Comparison of ENCODE assay signal across 13 cellular contexts in genomic region chr11:78560066-78560597, GRCh38. TPM values are rescaled to one million over a fixed set of nuclear protein-coding genes. Genes with fewer than 3 reads are reported as not detected.
DNase-seq lines count a peak whose midpoint lies in the region; ATAC-seq and TF ChIP-seq lines count a peak whose summit lies in the region.
"Had no signal": no experiment of that assay in that cellular context is flagged by ENCODE, and none has a peak within 500 bp of the region (broad histone marks: within the 10 kb centered on the region; RNA-seq: fewer than 3 reads in every experiment).

No MANE protein-coding gene starts in this region.

- H3K4me3 Mint-ChIP-seq in activated CD4-positive, alpha-beta T cell treated with anti-CD3 and anti-CD28 coated beads, Interleukin-2, amount 10 ng/mL, durations not matched to agents 24 days and 14 days = peak overlapping the region; percentile 64
- peak overlapping the region; percentile 56 for H3K4me3 Mint-ChIP-seq in activated T-helper 17 cell treated with anti-CD3 and anti-CD28 coated beads, Interleukin-2, amount 50 U/mL, for 72 hours
- H3K4me3 Mint-ChIP-seq: central memory CD8-positive, alpha-beta T cell; type B pancreatic cell had no signal

- peaks cover 12 to 49% (median 38%) of the 10 kb centered on the region in 4 donors for H3K4me1 ChIP-seq in stomach

- H3K36me3 Mint-ChIP-seq in activated CD4-positive, alpha-beta T cell treated with anti-CD3 and anti-CD28 coated beads, Interleukin-2, amount 10 ng/mL, durations not matched to agents 24 days and 14 days (ENCODE audit: low read depth) = peaks cover 44% of the 10 kb centered on the region
- H3K36me3 Mint-ChIP-seq in activated T-helper 17 cell treated with anti-CD3 and anti-CD28 coated beads, Interleukin-2, amount 50 U/mL, for 72 hours (ENCODE audit: low read depth) = peaks cover 65% of the 10 kb centered on the region

- no peak overlapping the region for H3K4me3 ChIP-seq in stomach
- H3K4me3 ChIP-seq: PC-9 had no signal

- no peak for TF ChIP-seq POLR2A in stomach (IDR thresholded peaks at IDR 0.05)

- H3K27ac ChIP-seq in stomach = peak overlapping the region in 4 of 5 donors; percentile 47 to 76 (median 70)
- H3K27ac ChIP-seq: PC-9 had no signal

- no peaks in the 10 kb centered on the region for H3K9me3 ChIP-seq in stomach

- no peaks in the 10 kb centered on the region for H3K27me3 Mint-ChIP-seq in activated CD4-positive, alpha-beta T cell treated with anti-CD3 and anti-CD28 coated beads, Interleukin-2, amount 10 ng/mL, durations not matched to agents 24 days and 14 days
- no peaks in the 10 kb centered on the region for H3K27me3 Mint-ChIP-seq in activated T-helper 17 cell treated with anti-CD3 and anti-CD28 coated beads, Interleukin-2, amount 50 U/mL, for 72 hours
- H3K27me3 Mint-ChIP-seq: central memory CD8-positive, alpha-beta T cell; type B pancreatic cell had no signal

- H3K4me1 Mint-ChIP-seq in activated CD4-positive, alpha-beta T cell treated with anti-CD3 and anti-CD28 coated beads, Interleukin-2, amount 10 ng/mL, durations not matched to agents 24 days and 14 days = peaks cover 58% of the 10 kb centered on the region
- H3K4me1 Mint-ChIP-seq in activated T-helper 17 cell treated with anti-CD3 and anti-CD28 coated beads, Interleukin-2, amount 50 U/mL, for 72 hours = peaks cover 21% of the 10 kb centered on the region

- peaks cover 0 to 17% (median 14%) of the 10 kb centered on the region in 4 donors for H3K36me3 ChIP-seq in stomach

- ATAC-seq in HG02870 (IDR thresholded peaks at IDR 0.05; ENCODE audit: unreplicated experiment) = peak; percentile 78
- peak; percentile 86 for ATAC-seq in activated T-helper 17 cell treated with anti-CD3 and anti-CD28 coated beads, Interleukin-2, amount 50 U/mL, for 72 hours (replicated peaks)

- in situ Hi-C loops in ACHN (cut with HindIII; ENCODE audit: low pct_ligation_motif_present, low pct_unique_long_range_greater_than_20kb, low sequenced_read_pairs) = no loop called here

- peaks cover 13% of the 10 kb centered on the region for H3K9me3 Mint-ChIP-seq in activated CD4-positive, alpha-beta T cell treated with anti-CD3 and anti-CD28 coated beads, Interleukin-2, amount 10 ng/mL, durations not matched to agents 24 days and 14 days
- H3K9me3 Mint-ChIP-seq in activated T-helper 17 cell treated with anti-CD3 and anti-CD28 coated beads, Interleukin-2, amount 50 U/mL, for 72 hours = no peaks in the 10 kb centered on the region
- H3K9me3 Mint-ChIP-seq: central memory CD8-positive, alpha-beta T cell; type B pancreatic cell had no signal

- 41 to 66% (median 57%) methylated on average over 4 of the region's 4 CpGs for WGBS in stomach, 5 donors

- H3K27ac Mint-ChIP-seq in activated CD4-positive, alpha-beta T cell treated with anti-CD3 and anti-CD28 coated beads, Interleukin-2, amount 10 ng/mL, durations not matched to agents 24 days and 14 days = peak overlapping the region; percentile 84
- H3K27ac Mint-ChIP-seq in activated T-helper 17 cell treated with anti-CD3 and anti-CD28 coated beads, Interleukin-2, amount 50 U/mL, for 72 hours = peak overlapping the region; percentile 2

- TF ChIP-seq CTCF in stomach (IDR thresholded peaks at IDR 0.05) = no peak

- intact Hi-C loops in activated CD4-positive, alpha-beta T cell treated with anti-CD3 and anti-CD28 coated beads, Interleukin-2, amount 10 ng/mL, durations not matched to agents 24 days and 14 days (cut with micrococcal nuclease) = loop anchor here (2.0 to 5.0 kb wide), 4 partner anchors 95 to 421 kb away; partner anchors contain the start of genes ALG8, KCTD21 and USP35
- intact Hi-C loops in stomach (cut with DNase I; ENCODE audit: low total_unique reads) = loop anchor here (10.0 kb wide), 1 partner anchor 335 kb away; no protein-coding TSS in a partner anchor

- peak; percentile 69 for DNase-seq in activated CD4-positive, alpha-beta T cell treated with anti-CD3 and anti-CD28 coated beads, Interleukin-2, amount 10 ng/mL, durations not matched to agents 24 days and 14 days
- DNase-seq in activated CD4-positive, alpha-beta T cell treated with anti-CD3 and anti-CD28 coated beads for 1 hour = no peak
- DNase-seq in stomach (no peak), NCI-H2171 (lab: John Stamatoyannopoulos, UW) (no peak), ecto neural progenitor cell (ENCODE audit: low spot score) (no peak), ACHN (no peak)
- DNase-seq: activated CD8-positive, alpha-beta memory T cell treated with anti-CD3 and anti-CD28 coated beads for 24 hours; MM.1S; PC-9 had no signal

- H3K27me3 ChIP-seq in stomach = no peaks in the 10 kb centered on the region

- no peak for TF ChIP-seq EP300 in stomach (IDR thresholded peaks at IDR 0.05)

RNA-seq across cellular contexts. Expression of gene NARS2, which starts 14.5 kb away (rescaled TPM):
- 38.0 and 43.3 TPM in 2 replicates for total RNA-seq in activated CD4-positive, alpha-beta T cell treated with anti-CD3 and anti-CD28 coated beads, Interleukin-2, amount 10 ng/mL, durations not matched to agents 24 days and 14 days
- total RNA-seq in activated T-helper 17 cell treated with anti-CD3 and anti-CD28 coated beads, Interleukin-2, amount 50 U/mL, for 72 hours = 10 to 100 TPM; 14.3 to 21.1 TPM
- 10 to 100 TPM in 3 of 5 donors, 1 to 10 TPM in 2; 4.7 to 34.5 (median 14.5) TPM for total RNA-seq in stomach
- polyA plus RNA-seq in stomach = 10 to 100 TPM; 13.5 to 15.0 (median 13.8) TPM
